In the genomic region with DNA sequence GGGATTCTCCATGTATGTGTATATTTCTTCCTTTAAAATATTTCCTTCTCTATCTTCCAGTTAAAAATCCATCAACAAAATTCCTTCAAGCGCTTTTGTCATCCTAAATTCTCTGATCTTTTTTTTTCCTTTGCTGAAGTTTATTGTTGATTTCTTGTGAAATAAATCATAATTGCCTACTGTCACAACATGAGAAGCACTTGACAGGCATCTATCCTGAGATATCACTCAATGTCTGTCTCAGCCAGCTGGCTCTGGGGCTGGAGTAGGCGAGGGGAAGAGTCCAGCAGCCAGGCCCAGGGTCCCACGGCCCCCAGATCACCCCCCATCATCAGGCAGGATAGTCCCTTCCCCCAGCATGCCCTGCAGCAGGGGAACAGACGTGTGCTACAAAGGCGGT, we compare ENCODE assay signal across 19 cellular contexts.
"Had no signal": no experiment of that assay in that cellular context is flagged by ENCODE, and none has a peak within 500 bp of the region (broad histone marks: within the 10 kb centered on the region; RNA-seq: fewer than 3 reads in every experiment).

No MANE protein-coding gene starts in this region.

- H2AFZ ChIP-seq: hepatocyte had no signal

- H3K4me3 ChIP-seq: coronary artery, dorsolateral prefrontal cortex, esophagus muscularis mucosa, gastroesophageal sphincter, heart left ventricle, hepatocyte, left lung, mucosa of descending colon had no signal

- H3K79me2 ChIP-seq: hepatocyte had no signal

- H3K36me3 ChIP-seq: esophagus muscularis mucosa, gastroesophageal sphincter, heart left ventricle, left lung had no signal

- H3K4me1 ChIP-seq: foreskin keratinocyte, left lung had no signal

- H3K9me3 ChIP-seq: esophagus muscularis mucosa, gastroesophageal sphincter, heart left ventricle, left lung, mucosa of descending colon had no signal

- H3K27ac ChIP-seq: coronary artery, dorsolateral prefrontal cortex, esophagus muscularis mucosa, foreskin keratinocyte, gastroesophageal sphincter, heart left ventricle, hepatocyte, left lung had no signal

- H3K27me3 ChIP-seq: esophagus muscularis mucosa, gastroesophageal sphincter, hepatocyte, left lung had no signal

- DNase-seq: dermis blood vessel endothelial cell; dorsolateral prefrontal cortex; effector CD4-positive, alpha-beta T cell; effector memory CD4-positive, alpha-beta T cell; foreskin keratinocyte; heart left ventricle; hypothalamus; immature natural killer cell; islet precursor cell; kidney; left cardiac atrium; left lung; left ventricle myocardium superior; mesenchymal stem cell; mucosa of descending colon had no signal

- H3K4me2 ChIP-seq: hepatocyte had no signal

- ATAC-seq: foreskin keratinocyte, gastroesophageal sphincter, heart left ventricle, left cardiac atrium, left lung, left ventricle myocardium superior, mucosa of descending colon had no signal
